16 cellular contexts compared by ENCODE assay signal in genomic region chr20:23139524-23139923, GRCh38. TPM values are rescaled to one million over a fixed set of nuclear protein-coding genes. Genes with fewer than 3 reads are reported as not detected.
DNase-seq lines count a peak whose midpoint lies in the region; ATAC-seq and TF ChIP-seq lines count a peak whose summit lies in the region.
"Had no signal": no experiment of that assay in that cellular context is flagged by ENCODE, and none has a peak within 500 bp of the region (broad histone marks: within the 10 kb centered on the region; RNA-seq: fewer than 3 reads in every experiment).

No MANE protein-coding gene starts in this region.

- no peaks in the 10 kb centered on the region for H3K27me3 ChIP-seq in gastrocnemius medialis
- no peaks in the 10 kb centered on the region for H3K27me3 ChIP-seq in CD8-positive, alpha-beta memory T cell (ENCODE audit: insufficient read depth, low read length, poor library complexity, severe bottlenecking)

- POLR2A ChIA-PET in CD8-positive, alpha-beta memory T cell (lab: Charles Lee): no interaction called here

- intact Hi-C loops in dendritic cell treated with granulocyte-macrophage colony-stimulating factor and Interleukin-4, amounts not matched to agents 40 ng/mL and 50 ng/mL, for 4 days (cut with micrococcal nuclease): no loop called here
- intact Hi-C loops in gastrocnemius medialis (cut with DNase I; ENCODE audit: low total_unique reads): no loop called here

- peaks cover 77 to 85% of the 10 kb centered on the region in 2 donors for H3K4me1 ChIP-seq in gastrocnemius medialis
- no peaks in the 10 kb centered on the region for H3K4me1 ChIP-seq in CD8-positive, alpha-beta memory T cell (ENCODE audit: insufficient read depth, low read length)

- peaks cover 85% of the 10 kb centered on the region for H3K4me1 Mint-ChIP-seq in dendritic cell treated with granulocyte-macrophage colony-stimulating factor and Interleukin-4, amounts not matched to agents 40 ng/mL and 50 ng/mL, for 4 days (ENCODE audit: low read depth)
- peaks cover 8 to 20% (median 13%) of the 10 kb centered on the region in 3 donors for H3K4me1 Mint-ChIP-seq in CD8-positive, alpha-beta memory T cell

- H3K9me3 Mint-ChIP-seq in dendritic cell treated with granulocyte-macrophage colony-stimulating factor and Interleukin-4, amounts not matched to agents 40 ng/mL and 50 ng/mL, for 4 days: no peaks in the 10 kb centered on the region
- no peaks in the 10 kb centered on the region for H3K9me3 Mint-ChIP-seq in CD8-positive, alpha-beta memory T cell
- H3K9me3 Mint-ChIP-seq: activated naive CD4-positive, alpha-beta T cell treated with anti-CD3 and anti-CD28 coated beads, Interleukin-2, amount 50 U/mL, for 72 hours had no signal

- CTCF ChIA-PET in CD8-positive, alpha-beta memory T cell (lab: Charles Lee): no interaction called here

- ATAC-seq in gastrocnemius medialis: no peak
- ATAC-seq: activated CD4-positive, CD25-positive, alpha-beta regulatory T cell treated with anti-CD3 and anti-CD28 coated beads, Interleukin-2, amount 50 U/mL, for 24 hours; activated naive CD4-positive, alpha-beta T cell treated with anti-CD3 and anti-CD28 coated beads, Interleukin-2, amount 50 U/mL, for 72 hours; HCT116 had no signal

- no peaks in the 10 kb centered on the region for H3K9me3 ChIP-seq in gastrocnemius medialis
- H3K9me3 ChIP-seq in CD8-positive, alpha-beta memory T cell (ENCODE audit: low read length): no peaks in the 10 kb centered on the region

- peak overlapping the region; percentile 86 to 93 (median 92) for H3K27ac ChIP-seq in gastrocnemius medialis
- no peak overlapping the region for H3K27ac ChIP-seq in CD8-positive, alpha-beta memory T cell (ENCODE audit: low read depth, low read length)

- H3K4me3 ChIP-seq in gastrocnemius medialis: no peak overlapping the region
- no peak overlapping the region for H3K4me3 ChIP-seq in CD8-positive, alpha-beta memory T cell (ENCODE audit: low read length)

- DNase-seq in NCI-H2107 treated with DMSO at 0.1 percent for 48 hours (lab: John Stamatoyannopoulos, UW; ENCODE audit: unreplicated experiment) (peak; percentile 48), NCI-H2107 (lab: John Stamatoyannopoulos, UW) (no peak), NCI-H510A (lab: John Stamatoyannopoulos, UW) (peak; percentile 96), gastrocnemius medialis (peak in 1 of 2 donors; percentile 9), CD1c-positive myeloid dendritic cell (ENCODE audit: extremely low spot score) (no peak)
- DNase-seq in central memory CD4-positive, alpha-beta T cell: no peak
- no peak for DNase-seq in CD8-positive, alpha-beta memory T cell
- DNase-seq: ACHN; mesendoderm; NCI-H2227 treated with DMSO at 0.1 percent for 48 hours; occipital lobe; stimulated activated naive CD4-positive, alpha-beta T cell treated with Interleukin-2 at 50 U/mL for 16 hours had no signal

- no peak for TF ChIP-seq CTCF in gastrocnemius medialis (IDR thresholded peaks at IDR 0.05 in 4 of 5, conservative IDR thresholded peaks at IDR 0.05 in 1 of 5)

- no peaks in the 10 kb centered on the region for H3K36me3 ChIP-seq in gastrocnemius medialis
- no peaks in the 10 kb centered on the region for H3K36me3 ChIP-seq in CD8-positive, alpha-beta memory T cell (ENCODE audit: insufficient read depth, low read length)

- no peaks in the 10 kb centered on the region for H3K36me3 Mint-ChIP-seq in dendritic cell treated with granulocyte-macrophage colony-stimulating factor and Interleukin-4, amounts not matched to agents 40 ng/mL and 50 ng/mL, for 4 days (ENCODE audit: low read depth)
- H3K36me3 Mint-ChIP-seq in CD8-positive, alpha-beta memory T cell: no peaks in the 10 kb centered on the region
- H3K36me3 Mint-ChIP-seq: activated naive CD4-positive, alpha-beta T cell treated with anti-CD3 and anti-CD28 coated beads, Interleukin-2, amount 50 U/mL, for 72 hours had no signal

- TF ChIP-seq POLR2A in gastrocnemius medialis (IDR thresholded peaks at IDR 0.05): no peak

- H3K27me3 Mint-ChIP-seq in dendritic cell treated with granulocyte-macrophage colony-stimulating factor and Interleukin-4, amounts not matched to agents 40 ng/mL and 50 ng/mL, for 4 days: no peaks in the 10 kb centered on the region
- peaks cover 0 to 3% of the 10 kb centered on the region in 2 donors for H3K27me3 Mint-ChIP-seq in CD8-positive, alpha-beta memory T cell

- no peak overlapping the region for H3K4me3 Mint-ChIP-seq in dendritic cell treated with granulocyte-macrophage colony-stimulating factor and Interleukin-4, amounts not matched to agents 40 ng/mL and 50 ng/mL, for 4 days
- no peak overlapping the region for H3K4me3 Mint-ChIP-seq in CD8-positive, alpha-beta memory T cell

- in situ Hi-C loops in gastrocnemius medialis (cut with MboI; ENCODE audit: low sequenced_read_pairs in 4 of 4): no loop called here

- peak overlapping the region; percentile 94 for H3K27ac Mint-ChIP-seq in dendritic cell treated with granulocyte-macrophage colony-stimulating factor and Interleukin-4, amounts not matched to agents 40 ng/mL and 50 ng/mL, for 4 days
- H3K27ac Mint-ChIP-seq in CD8-positive, alpha-beta memory T cell: no peak overlapping the region
- H3K27ac Mint-ChIP-seq: activated naive CD4-positive, alpha-beta T cell treated with anti-CD3 and anti-CD28 coated beads, Interleukin-2, amount 50 U/mL, for 72 hours had no signal

RNA-seq across cellular contexts. Expression of gene CD93, which starts 53.4 kb away (rescaled TPM):
- total RNA-seq in gastrocnemius medialis: 10 to 100 TPM; 17.3 to 22.2 (median 21.1) TPM
- total RNA-seq in CD8-positive, alpha-beta memory T cell: under 1 TPM; 0.50 to 0.53 TPM
- 0.02 TPM for polyA plus RNA-seq in CD8-positive, alpha-beta memory T cell

Comparison
In these comparisons a context has a peak if more than half of its experiments do, and no peak if none do; other contexts are left out.
1. DNase-seq: peak in NCI-H2107 treated with DMSO at 0.1 percent for 48 hours (single experiment) and NCI-H510A (single experiment); none in NCI-H2107 (single experiment), central memory CD4-positive, alpha-beta T cell (single experiment), CD8-positive, alpha-beta memory T cell (0 of 5) and CD1c-positive myeloid dendritic cell (single experiment).
2. RNA of gene CD93, which starts 53.4 kb away (total RNA-seq): 17.3 to 22.2 TPM in gastrocnemius medialis; 0.50 to 0.53 TPM in CD8-positive, alpha-beta memory T cell; every median in the first group is over 10 times any median in the second.